Comparison of ENCODE assay signal across 1 cellular context in genomic region chr7:28572321-28573058, GRCh38.
A peak's percentile ranks its signal among the peaks of the same experiment; 100 is the strongest.
TF ChIP-seq lines count a peak whose summit lies in the region.

No MANE protein-coding gene starts in this region.

TF ChIP-seq in HEK293, 187 proteins besides CTCF, POLR2A, EP300 and RAD21 (continued from another document and continues in another):
- TF ChIP-seq ZNF391 (tag by site-specific recombination; IDR thresholded peaks at IDR 0.05; ENCODE audit: borderline replicate concordance, low read depth) (no peak; the same call in 1 of the 2 replicates), PATZ1 (tag by site-specific recombination; IDR thresholded peaks at IDR 0.05) (peak; percentile 36; the same call in 1 of the 2 replicates), ZNF623 (tag by site-specific recombination; IDR thresholded peaks at IDR 0.05) (no peak), ZNF350 (tag by site-specific recombination; IDR thresholded peaks at IDR 0.05) (no peak), PRDM6 (tag by site-specific recombination; IDR thresholded peaks at IDR 0.05) (peak; percentile 96), YY1 (tag by site-specific recombination; IDR thresholded peaks at IDR 0.05) (peak; percentile 55; the same call in 1 of the 2 replicates), ZNF184 (tag by site-specific recombination; IDR thresholded peaks at IDR 0.05) (no peak), ZNF223 (tag by site-specific recombination; IDR thresholded peaks at IDR 0.05) (no peak), ZNF561 (tag by site-specific recombination; IDR thresholded peaks at IDR 0.05; ENCODE audit: borderline replicate concordance) (peak; percentile 63; the same call in 1 of the 2 replicates), ZNF629 (tag by site-specific recombination; IDR thresholded peaks at IDR 0.05) (peak; percentile 46; the same call in 1 of the 2 replicates), ZNF211 (tag by site-specific recombination; IDR thresholded peaks at IDR 0.05; ENCODE audit: low read depth) (no peak), ZNF175 (tag by site-specific recombination; IDR thresholded peaks at IDR 0.05) (no peak), ZNF138 (tag by site-specific recombination; IDR thresholded peaks at IDR 0.05; ENCODE audit: borderline replicate concordance) (no peak), KLF17 (tag by site-specific recombination; IDR thresholded peaks at IDR 0.05) (peak; percentile 67; the same call in 1 of the 2 replicates), ZBTB17 (tag by site-specific recombination; IDR thresholded peaks at IDR 0.05) (0 out of 2 replicates have a peak, but pooled peaks have one; percentile 13), ZNF266 (tag by site-specific recombination; IDR thresholded peaks at IDR 0.05; ENCODE audit: low read depth) (no peak), ZNF26 (tag by site-specific recombination; IDR thresholded peaks at IDR 0.05) (no peak), ZNF214 (tag by site-specific recombination; IDR thresholded peaks at IDR 0.05; ENCODE audit: borderline replicate concordance) (no peak), ZBTB21 (tag by site-specific recombination; IDR thresholded peaks at IDR 0.05) (no peak), ZNF580 (tag by site-specific recombination; IDR thresholded peaks at IDR 0.05) (0 out of 2 replicates have a peak, but pooled peaks have one; percentile 37), ZSCAN30 (tag by site-specific recombination; IDR thresholded peaks at IDR 0.05) (peak; percentile 48), ZNF341 (tag by site-specific recombination; IDR thresholded peaks at IDR 0.05; ENCODE audit: low read depth) (peak; percentile 39; the same call in 1 of the 2 replicates), WT1 (tag by site-specific recombination; IDR thresholded peaks at IDR 0.05) (peak; percentile 91), SP7 (tag by site-specific recombination; IDR thresholded peaks at IDR 0.05) (peak; percentile 79; the same call in 1 of the 2 replicates), ZIC2 (tag by site-specific recombination; IDR thresholded peaks at IDR 0.05) (peak; percentile 74), ZNF639 (tag by site-specific recombination; IDR thresholded peaks at IDR 0.05) (peak; percentile 52; the same call in 1 of the 2 replicates), KLF8 (tag by site-specific recombination; IDR thresholded peaks at IDR 0.05) (no peak; the same call in 1 of the 2 replicates), ZXDB (tag by site-specific recombination; IDR thresholded peaks at IDR 0.05) (peak; percentile 38; the same call in 1 of the 2 replicates), ZBTB8A (tag by site-specific recombination; IDR thresholded peaks at IDR 0.05) (peak; percentile 69), ATF2 (tag by site-specific recombination; IDR thresholded peaks at IDR 0.05; ENCODE audit: low read depth) (no peak), KLF9 (tag by site-specific recombination; IDR thresholded peaks at IDR 0.05; ENCODE audit: low read depth) (no peak), PRDM10 (tag by site-specific recombination; IDR thresholded peaks at IDR 0.05) (peak; percentile 54; the same call in 1 of the 2 replicates), KLF7 (tag by site-specific recombination; IDR thresholded peaks at IDR 0.05; ENCODE audit: borderline replicate concordance) (peak; percentile 32; the same call in 1 of the 2 replicates), ZBTB26 (tag by site-specific recombination; optimal IDR thresholded peaks at IDR 0.05) (no peak), AEBP2 (tag by site-specific recombination; IDR thresholded peaks at IDR 0.05; ENCODE audit: borderline replicate concordance) (no peak), ZNF626 (tag by site-specific recombination; IDR thresholded peaks at IDR 0.05) (no peak), GLIS1 (tag by site-specific recombination; IDR thresholded peaks at IDR 0.05) (peak; percentile 98), ZNF311 (tag by site-specific recombination; IDR thresholded peaks at IDR 0.05; ENCODE audit: borderline replicate concordance) (no peak), HOXD13 (CRISPR knock-in tag; IDR thresholded peaks at IDR 0.05; ENCODE audit: borderline replicate concordance) (peak; percentile 73; the same call in 1 of the 2 replicates), INSM2 (tag by site-specific recombination; IDR thresholded peaks at IDR 0.05) (0 out of 2 replicates have a peak, but pooled peaks have one; percentile 28)
